In the genomic region with DNA sequence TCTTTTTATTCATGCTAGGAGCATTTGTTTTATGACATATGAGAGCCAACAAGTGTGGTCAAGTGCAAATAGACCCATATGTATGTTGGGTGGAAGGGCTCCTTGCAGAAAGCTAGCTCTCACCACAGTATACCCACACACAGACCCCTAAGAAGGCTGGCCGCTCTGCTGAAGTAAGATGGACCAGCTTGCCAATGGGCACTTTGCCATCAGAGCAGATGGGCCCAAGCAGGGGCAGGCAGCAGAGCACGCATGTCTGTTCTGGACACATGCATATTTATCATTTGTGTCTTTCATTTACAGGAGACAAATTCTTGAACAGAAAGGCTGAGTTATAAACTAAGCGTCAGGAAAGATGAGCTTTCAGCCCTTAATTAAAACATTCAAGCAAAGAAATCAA, we compare ENCODE assay signal across 18 cellular contexts.
DNase-seq lines count a peak whose midpoint lies in the region; ATAC-seq and TF ChIP-seq lines count a peak whose summit lies in the region.
"Had no signal": no experiment of that assay in that cellular context is flagged by ENCODE, and none has a peak within 500 bp of the region (broad histone marks: within the 10 kb centered on the region; RNA-seq: fewer than 3 reads in every experiment).

No MANE protein-coding gene starts in this region.

- peak; percentile 61 for ATAC-seq in left ventricle myocardium superior
- ATAC-seq in natural killer cell treated with Interleukin-12 subunit alpha and Interleukin-12 subunit beta and Interleukin-15 and Interleukin-18, amount 100 ng/mL, for 72 hours: no peak
- ATAC-seq: activated CD8-positive, alpha-beta T cell treated with anti-CD3 and anti-CD28 coated beads, Interleukin-2, amount 10 ng/mL, durations not matched to agents 7 days and 5 days had no signal

- no peaks in the 10 kb centered on the region for H3K4me1 Mint-ChIP-seq in natural killer cell treated with Interleukin-12 subunit alpha and Interleukin-12 subunit beta and Interleukin-15 and Interleukin-18, amount 100 ng/mL, for 72 hours (ENCODE audit: low read depth in 2 of 2)
- H3K4me1 Mint-ChIP-seq in activated CD4-positive, alpha-beta T cell treated with anti-CD3 and anti-CD28 coated beads, Interleukin-2, amount 10 ng/mL, durations not matched to agents 7 days and 5 days: no peaks in the 10 kb centered on the region
- H3K4me1 Mint-ChIP-seq: memory B cell had no signal

- H3K36me3 Mint-ChIP-seq in natural killer cell treated with Interleukin-12 subunit alpha and Interleukin-12 subunit beta and Interleukin-15 and Interleukin-18, amount 100 ng/mL, for 72 hours: no peaks in the 10 kb centered on the region
- no peaks in the 10 kb centered on the region for H3K36me3 Mint-ChIP-seq in activated CD4-positive, alpha-beta T cell treated with anti-CD3 and anti-CD28 coated beads, Interleukin-2, amount 10 ng/mL, durations not matched to agents 7 days and 5 days (ENCODE audit: low read depth)
- H3K36me3 Mint-ChIP-seq: memory B cell had no signal

- POLR2A ChIA-PET in activated CD4-positive, alpha-beta T cell treated with anti-CD3 and anti-CD28 coated beads, Interleukin-2, amount 10 ng/mL, durations not matched to agents 7 days and 5 days (lab: Charles Lee): no interaction called here

- no peaks in the 10 kb centered on the region for H3K27me3 Mint-ChIP-seq in natural killer cell treated with Interleukin-12 subunit alpha and Interleukin-12 subunit beta and Interleukin-15 and Interleukin-18, amount 100 ng/mL, for 72 hours
- no peaks in the 10 kb centered on the region for H3K27me3 Mint-ChIP-seq in activated CD4-positive, alpha-beta T cell treated with anti-CD3 and anti-CD28 coated beads, Interleukin-2, amount 10 ng/mL, durations not matched to agents 7 days and 5 days
- H3K27me3 Mint-ChIP-seq: memory B cell had no signal

- CTCF ChIA-PET in activated CD4-positive, alpha-beta T cell treated with anti-CD3 and anti-CD28 coated beads, Interleukin-2, amount 10 ng/mL, durations not matched to agents 7 days and 5 days (lab: Charles Lee): no interaction called here

- no peak for TF ChIP-seq CTCF in GM10266 (IDR thresholded peaks at IDR 0.05; ENCODE audit: control insufficient read depth, insufficient read depth, low read depth, missing control alignments)

- no peak overlapping the region for H3K4me3 Mint-ChIP-seq in natural killer cell treated with Interleukin-12 subunit alpha and Interleukin-12 subunit beta and Interleukin-15 and Interleukin-18, amount 100 ng/mL, for 72 hours
- H3K4me3 Mint-ChIP-seq in activated CD4-positive, alpha-beta T cell treated with anti-CD3 and anti-CD28 coated beads, Interleukin-2, amount 10 ng/mL, durations not matched to agents 7 days and 5 days: no peak overlapping the region
- H3K4me3 Mint-ChIP-seq: activated CD8-positive, alpha-beta T cell treated with anti-CD3 and anti-CD28 coated beads, Interleukin-2, amount 10 ng/mL, durations not matched to agents 7 days and 5 days; memory B cell had no signal

- DNase-seq in C1 segment of cervical spinal cord (lab: John Stamatoyannopoulos, UW) (peak in 8 of 14 donors; percentile 1 to 94 (median 2)), NCI-H2171 (lab: John Stamatoyannopoulos, UW) (peak; percentile 61), cerebellar cortex (ENCODE audit: low spot score) (peak; percentile 92), left ventricle myocardium superior (peak; percentile 31), GM10266 (ENCODE audit: extremely low spot score) (no peak)
- DNase-seq in natural killer cell treated with Interleukin-12 subunit alpha and Interleukin-12 subunit beta and Interleukin-15 and Interleukin-18, amount 100 ng/mL, for 72 hours (ENCODE audit: low spot score): no peak
- no peak for DNase-seq in activated CD4-positive, alpha-beta T cell treated with anti-CD3 and anti-CD28 coated beads, Interleukin-2, amount 10 ng/mL, durations not matched to agents 7 days and 5 days
- no peak for DNase-seq in activated T-cell treated with anti-CD3 and anti-CD28 coated beads, Interleukin-2, amount 50 U/mL, for 1 hour
- DNase-seq: activated CD4-positive, CD25-positive, alpha-beta regulatory T cell treated with anti-CD3 and anti-CD28 coated beads, Interleukin-2, amount 50 U/mL, for 72 hours; activated CD8-positive, alpha-beta T cell treated with anti-CD3 and anti-CD28 coated beads, Interleukin-2, amount 10 ng/mL, durations not matched to agents 7 days and 5 days; activated gamma-delta T cell treated with Interleukin-2 at 50 U/mL for 16 hours; brain microvascular endothelial cell; COR-L47; H7; KG1; NCI-H2029; NCI-H345 had no signal

- intact Hi-C loops in left ventricle myocardium superior (cut with micrococcal nuclease): no loop called here

- peaks cover 16% of the 10 kb centered on the region for H3K9me3 Mint-ChIP-seq in natural killer cell treated with Interleukin-12 subunit alpha and Interleukin-12 subunit beta and Interleukin-15 and Interleukin-18, amount 100 ng/mL, for 72 hours
- no peaks in the 10 kb centered on the region for H3K9me3 Mint-ChIP-seq in activated CD4-positive, alpha-beta T cell treated with anti-CD3 and anti-CD28 coated beads, Interleukin-2, amount 10 ng/mL, durations not matched to agents 7 days and 5 days

- no peak overlapping the region for H3K27ac Mint-ChIP-seq in natural killer cell treated with Interleukin-12 subunit alpha and Interleukin-12 subunit beta and Interleukin-15 and Interleukin-18, amount 100 ng/mL, for 72 hours
- H3K27ac Mint-ChIP-seq in activated CD4-positive, alpha-beta T cell treated with anti-CD3 and anti-CD28 coated beads, Interleukin-2, amount 10 ng/mL, durations not matched to agents 7 days and 5 days: no peak overlapping the region
- H3K27ac Mint-ChIP-seq: activated CD8-positive, alpha-beta T cell treated with anti-CD3 and anti-CD28 coated beads, Interleukin-2, amount 10 ng/mL, durations not matched to agents 7 days and 5 days; memory B cell had no signal

Comparison
In these comparisons a context has a peak if more than half of its experiments do, and no peak if none do; other contexts are left out.
1. DNase-seq: peak in C1 segment of cervical spinal cord (8 of 14), NCI-H2171 (single experiment), cerebellar cortex (single experiment) and left ventricle myocardium superior (single experiment); none in natural killer cell treated with Interleukin-12 subunit alpha and Interleukin-12 subunit beta and Interleukin-15 and Interleukin-18, amount 100 ng/mL, for 72 hours (single experiment), GM10266 (single experiment), activated CD4-positive, alpha-beta T cell treated with anti-CD3 and anti-CD28 coated beads, Interleukin-2, amount 10 ng/mL, durations not matched to agents 7 days and 5 days (single experiment) and activated T-cell treated with anti-CD3 and anti-CD28 coated beads, Interleukin-2, amount 50 U/mL, for 1 hour (single experiment).